In the genomic region with DNA sequence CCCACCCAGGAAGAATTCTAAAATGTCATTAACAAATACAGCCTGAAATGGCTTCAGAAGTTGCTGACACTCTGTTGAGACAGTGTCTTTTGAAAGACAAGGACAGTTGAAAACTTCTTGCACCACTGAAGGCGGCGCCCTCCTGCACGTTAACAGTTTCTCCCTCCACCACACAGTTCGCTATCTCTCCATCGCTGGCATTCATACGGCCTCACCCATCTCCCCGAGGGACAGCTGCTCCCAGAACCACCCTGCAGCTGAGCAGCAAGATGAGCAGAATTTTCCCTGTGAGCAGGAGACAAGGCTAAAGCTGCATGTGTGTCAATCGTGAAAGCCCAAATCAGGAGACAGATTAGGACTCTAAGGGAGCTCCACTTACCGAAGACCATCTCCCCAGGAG, we compare ENCODE assay signal across 19 cellular contexts.
DNase-seq lines count a peak whose midpoint lies in the region; ATAC-seq and TF ChIP-seq lines count a peak whose summit lies in the region.
"Had no signal": no experiment of that assay in that cellular context is flagged by ENCODE, and none has a peak within 500 bp of the region (broad histone marks: within the 10 kb centered on the region; RNA-seq: fewer than 3 reads in every experiment).

No MANE protein-coding gene starts in this region.

- DNase-seq in NB4 (ENCODE audit: low read depth): peak; percentile 99
- DNase-seq in SKM-1 treated with dmso at 0.1 percent for 144 hours (lab: John Stamatoyannopoulos, UW; ENCODE audit: unreplicated experiment): peak; percentile 75
- no peak for DNase-seq in C1 segment of cervical spinal cord (lab: John Stamatoyannopoulos, UW)
- DNase-seq in omental fat pad (ENCODE audit: low spot score): no peak
- DNase-seq in NCI-H524 (lab: John Stamatoyannopoulos, UW): no peak
- DNase-seq: activated CD4-positive, alpha-beta T cell treated with anti-CD3 and anti-CD28 coated beads, Interleukin-2, amount 50 U/mL, for 48 hours; aorta; Caco-2; cortex of kidney; hypothalamus; NCI-H1092; NCI-H2227 treated with DMSO at 0.1 percent for 48 hours had no signal

- H4K20me1 ChIP-seq in BLaER1: no peaks in the 10 kb centered on the region

- TF ChIP-seq CTCF in NB4 (IDR thresholded peaks at IDR 0.05; ENCODE audit: low read depth, low read length): peak; percentile 60
- TF ChIP-seq CTCF in omental fat pad (IDR thresholded peaks at IDR 0.05): no peak

- H3K4me1 ChIP-seq in BLaER1 (peaks cover 85% of the 10 kb centered on the region), muscle layer of duodenum (ENCODE audit: control insufficient read depth in 1 of 2, insufficient read depth in 2 of 2, low read length in 2 of 2) (peaks cover 12 to 18% of the 10 kb centered on the region in 2 donors)
- H3K4me1 ChIP-seq: Caco-2 had no signal

- no peak for TF ChIP-seq POLR2A in NB4 (IDR thresholded peaks at IDR 0.05; ENCODE audit: extremely low read depth, insufficient read length)

- peak overlapping the region; percentile 81 for H3K9ac ChIP-seq in BLaER1

- no peaks in the 10 kb centered on the region for H3K9me3 ChIP-seq in BLaER1
- no peaks in the 10 kb centered on the region for H3K9me3 ChIP-seq in muscle layer of duodenum (ENCODE audit: control insufficient read depth in 1 of 2, low read length in 2 of 2)
- H3K9me3 ChIP-seq: Caco-2, esophagus muscularis mucosa had no signal

- H3K27ac ChIP-seq in BLaER1 (peak overlapping the region; percentile 92), muscle layer of duodenum (ENCODE audit: low read length) (peak overlapping the region; percentile 11)
- H3K27ac ChIP-seq: esophagus muscularis mucosa had no signal

- H3K27me3 ChIP-seq in BLaER1: no peaks in the 10 kb centered on the region
- H3K27me3 ChIP-seq in muscle layer of duodenum (ENCODE audit: low read depth, low read length): no peaks in the 10 kb centered on the region
- H3K27me3 ChIP-seq: esophagus muscularis mucosa had no signal

- H3K36me3 ChIP-seq in BLaER1 (peaks cover 9% of the 10 kb centered on the region; the same call in 1 of the 2 replicates), muscle layer of duodenum (ENCODE audit: control insufficient read depth in 1 of 2, insufficient read depth in 2 of 2, low read length in 2 of 2) (no peaks in the 10 kb centered on the region)
- H3K36me3 ChIP-seq: esophagus muscularis mucosa had no signal

- no peak for ATAC-seq in omental fat pad (ENCODE audit: low FRiP score)
- no peak for ATAC-seq in activated CD4-positive, CD25-positive, alpha-beta regulatory T cell treated with anti-CD3 and anti-CD28 coated beads, Interleukin-2, amount 50 U/mL, for 24 hours
- ATAC-seq: activated T-helper 17 cell treated with anti-CD3 and anti-CD28 coated beads, Interleukin-2, amount 50 U/mL, for 72 hours; left lobe of liver; Panc1 had no signal

- H3K4me3 ChIP-seq in BLaER1 (peak overlapping the region; percentile 57), NB4 (ENCODE audit: low read depth, low read length) (peak overlapping the region; percentile 62), muscle layer of duodenum (ENCODE audit: low read depth in 1 of 2, low read length in 2 of 2) (no peak overlapping the region)
- H3K4me3 ChIP-seq: esophagus muscularis mucosa had no signal

- H3K4me2 ChIP-seq in BLaER1: peak overlapping the region; percentile 95

Comparison
In these comparisons a context has a peak if more than half of its experiments do, and no peak if none do; other contexts are left out.
1. H3K4me3 ChIP-seq: peak in BLaER1 (single experiment) and NB4 (single experiment); none in muscle layer of duodenum (0 of 2).
2. DNase-seq: peak in NB4 (single experiment) and SKM-1 treated with dmso at 0.1 percent for 144 hours (single experiment); none in C1 segment of cervical spinal cord (0 of 14), omental fat pad (single experiment) and NCI-H524 (0 of 2).